Comparison of ENCODE assay signal across 2 cellular contexts in the genomic region with DNA sequence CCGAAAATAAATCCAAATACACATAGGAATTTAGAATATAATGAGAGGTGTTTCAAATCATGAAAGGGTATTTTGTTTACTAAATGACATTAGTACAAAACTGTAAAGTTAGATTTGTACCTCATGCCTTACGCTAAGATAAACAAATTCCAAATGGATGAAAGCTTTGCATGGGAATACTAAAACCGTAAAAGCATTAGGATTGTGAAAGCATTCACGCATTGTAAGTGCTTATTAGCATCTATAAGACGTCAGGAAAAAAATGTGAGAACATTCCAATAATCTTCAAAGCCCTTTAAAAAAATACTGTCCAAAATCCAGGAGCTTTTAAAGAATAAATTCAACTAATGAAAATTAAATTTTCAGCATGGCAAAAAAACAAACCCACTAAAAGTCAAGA.
TF ChIP-seq lines count a peak whose summit lies in the region.

No MANE protein-coding gene starts in this region.

TF ChIP-seq in A549, 52 proteins besides CTCF, POLR2A, EP300 and RAD21:
- TF ChIP-seq NR3C1 (IDR thresholded peaks at IDR 0.05) (no peak), NFE2L2 (conservative IDR thresholded peaks at IDR 0.05; ENCODE audit: low read length) (no peak), SREBF2 (IDR thresholded peaks at IDR 0.05) (no peak), NPAS2 (CRISPR knock-in tag; IDR thresholded peaks at IDR 0.05; ENCODE audit: borderline replicate concordance) (no peak), HOXB5 (CRISPR knock-in tag; IDR thresholded peaks at IDR 0.05) (no peak), KDM5A (IDR thresholded peaks at IDR 0.05) (no peak), SMC3 (IDR thresholded peaks at IDR 0.05) (no peak), TP53 (CRISPR knock-in tag; IDR thresholded peaks at IDR 0.05) (no peak), TFCP2L1 (CRISPR knock-in tag; IDR thresholded peaks at IDR 0.05) (no peak), CHD2 (IDR thresholded peaks at IDR 0.05; ENCODE audit: low read length, partially characterized antibody) (no peak), ZFP36 (IDR thresholded peaks at IDR 0.05; ENCODE audit: borderline replicate concordance, partially characterized antibody) (no peak), ZC3H11A (IDR thresholded peaks at IDR 0.05) (no peak), FOSL2 (IDR thresholded peaks at IDR 0.05) (no peak), FOSL2 (CRISPR knock-in tag; IDR thresholded peaks at IDR 0.05) (no peak), RARB (CRISPR knock-in tag; IDR thresholded peaks at IDR 0.05) (no peak), JUNB (IDR thresholded peaks at IDR 0.05) (no peak), FOSB (CRISPR knock-in tag; IDR thresholded peaks at IDR 0.05) (no peak)
- TF ChIP-seq, protein P1, sequence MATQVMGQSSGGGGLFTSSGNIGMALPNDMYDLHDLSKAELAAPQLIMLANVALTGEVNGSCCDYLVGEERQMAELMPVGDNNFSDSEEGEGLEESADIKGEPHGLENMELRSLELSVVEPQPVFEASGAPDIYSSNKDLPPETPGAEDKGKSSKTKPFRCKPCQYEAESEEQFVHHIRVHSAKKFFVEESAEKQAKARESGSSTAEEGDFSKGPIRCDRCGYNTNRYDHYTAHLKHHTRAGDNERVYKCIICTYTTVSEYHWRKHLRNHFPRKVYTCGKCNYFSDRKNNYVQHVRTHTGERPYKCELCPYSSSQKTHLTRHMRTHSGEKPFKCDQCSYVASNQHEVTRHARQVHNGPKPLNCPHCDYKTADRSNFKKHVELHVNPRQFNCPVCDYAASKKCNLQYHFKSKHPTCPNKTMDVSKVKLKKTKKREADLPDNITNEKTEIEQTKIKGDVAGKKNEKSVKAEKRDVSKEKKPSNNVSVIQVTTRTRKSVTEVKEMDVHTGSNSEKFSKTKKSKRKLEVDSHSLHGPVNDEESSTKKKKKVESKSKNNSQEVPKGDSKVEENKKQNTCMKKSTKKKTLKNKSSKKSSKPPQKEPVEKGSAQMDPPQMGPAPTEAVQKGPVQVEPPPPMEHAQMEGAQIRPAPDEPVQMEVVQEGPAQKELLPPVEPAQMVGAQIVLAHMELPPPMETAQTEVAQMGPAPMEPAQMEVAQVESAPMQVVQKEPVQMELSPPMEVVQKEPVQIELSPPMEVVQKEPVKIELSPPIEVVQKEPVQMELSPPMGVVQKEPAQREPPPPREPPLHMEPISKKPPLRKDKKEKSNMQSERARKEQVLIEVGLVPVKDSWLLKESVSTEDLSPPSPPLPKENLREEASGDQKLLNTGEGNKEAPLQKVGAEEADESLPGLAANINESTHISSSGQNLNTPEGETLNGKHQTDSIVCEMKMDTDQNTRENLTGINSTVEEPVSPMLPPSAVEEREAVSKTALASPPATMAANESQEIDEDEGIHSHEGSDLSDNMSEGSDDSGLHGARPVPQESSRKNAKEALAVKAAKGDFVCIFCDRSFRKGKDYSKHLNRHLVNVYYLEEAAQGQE (IDR thresholded peaks at IDR 0.05): no peak
- TF ChIP-seq, protein P2, sequence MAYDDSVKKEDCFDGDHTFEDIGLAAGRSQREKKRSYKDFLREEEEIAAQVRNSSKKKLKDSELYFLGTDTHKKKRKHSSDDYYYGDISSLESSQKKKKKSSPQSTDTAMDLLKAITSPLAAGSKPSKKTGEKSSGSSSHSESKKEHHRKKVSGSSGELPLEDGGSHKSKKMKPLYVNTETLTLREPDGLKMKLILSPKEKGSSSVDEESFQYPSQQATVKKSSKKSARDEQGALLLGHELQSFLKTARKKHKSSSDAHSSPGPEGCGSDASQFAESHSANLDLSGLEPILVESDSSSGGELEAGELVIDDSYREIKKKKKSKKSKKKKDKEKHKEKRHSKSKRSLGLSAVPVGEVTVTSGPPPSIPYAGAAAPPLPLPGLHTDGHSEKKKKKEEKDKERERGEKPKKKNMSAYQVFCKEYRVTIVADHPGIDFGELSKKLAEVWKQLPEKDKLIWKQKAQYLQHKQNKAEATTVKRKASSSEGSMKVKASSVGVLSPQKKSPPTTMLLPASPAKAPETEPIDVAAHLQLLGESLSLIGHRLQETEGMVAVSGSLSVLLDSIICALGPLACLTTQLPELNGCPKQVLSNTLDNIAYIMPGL (CRISPR knock-in tag; IDR thresholded peaks at IDR 0.05; ENCODE audit: borderline replicate concordance): no peak

TF ChIP-seq in IMR-90, 13 proteins besides CTCF, POLR2A, EP300 and RAD21:
- no peak for TF ChIP-seq FOS (IDR thresholded peaks at IDR 0.05; ENCODE audit: low read depth, low read length)
- TF ChIP-seq BHLHE40 (IDR thresholded peaks at IDR 0.05; ENCODE audit: low read depth, low read length): no peak
- TF ChIP-seq CEBPB (IDR thresholded peaks at IDR 0.05; ENCODE audit: low read depth, low read length): 0 out of 2 replicates have a peak, but pooled peaks have one; percentile 9
TF ChIP-seq in IMR-90: peak in this region for 1.
